Comparison of ENCODE assay signal across 11 cellular contexts in genomic region chr6:8627085-8627861, GRCh38.
DNase-seq lines count a peak whose midpoint lies in the region; ATAC-seq and TF ChIP-seq lines count a peak whose summit lies in the region.
"Had no signal": no experiment of that assay in that cellular context is flagged by ENCODE, and none has a peak within 500 bp of the region (broad histone marks: within the 10 kb centered on the region; RNA-seq: fewer than 3 reads in every experiment).

No MANE protein-coding gene starts in this region.

- H3K79me2 ChIP-seq in PC-3 (ENCODE audit: low read length): no peaks in the 10 kb centered on the region

- no peak for TF ChIP-seq POLR2A in GM18505 (IDR thresholded peaks at IDR 0.05; ENCODE audit: borderline replicate concordance, extremely low read depth, insufficient read depth, insufficient read length)

- WGBS in aorta, 2 donors: 84% methylated on average over 2 of the region's 2 CpGs

- peak; percentile 19 for DNase-seq in PC-3
- DNase-seq in kidney epithelial cell (ENCODE audit: low read depth): peak; percentile 38
- DNase-seq in NCI-H128 (lab: John Stamatoyannopoulos, UW; ENCODE audit: unreplicated experiment): no peak
- no peak for DNase-seq in aorta
- DNase-seq in NCI-H1694 treated with DMSO at 0.1 percent for 48 hours (lab: John Stamatoyannopoulos, UW): no peak
- DNase-seq: amygdala, NCI-H1436, T1000 had no signal

- no peak overlapping the region for H3K4me3 ChIP-seq in PC-3 (ENCODE audit: low read length)
- no peak overlapping the region for H3K4me3 ChIP-seq in kidney epithelial cell (ENCODE audit: low read depth, low read length)
- H3K4me3 ChIP-seq in aorta (ENCODE audit: low read length in 2 of 2): no peak overlapping the region

- H3K27me3 ChIP-seq in PC-3 (ENCODE audit: low read length) (no peaks in the 10 kb centered on the region), kidney epithelial cell (ENCODE audit: control insufficient read depth, insufficient read depth, low read length) (no peaks in the 10 kb centered on the region), aorta (ENCODE audit: control insufficient read depth in 1 of 2, insufficient read depth in 2 of 2, low read length in 1 of 2) (no peaks in the 10 kb centered on the region)

- no peaks in the 10 kb centered on the region for H4K20me1 ChIP-seq in PC-3 (ENCODE audit: low read length)

- H3K36me3 ChIP-seq in PC-3 (ENCODE audit: low read depth, low read length): no peaks in the 10 kb centered on the region
- H3K36me3 ChIP-seq in kidney epithelial cell (ENCODE audit: control insufficient read depth, insufficient read depth, low read length): no peaks in the 10 kb centered on the region
- H3K36me3 ChIP-seq in aorta (ENCODE audit: control insufficient read depth in 1 of 2, insufficient read depth in 2 of 2, low read length in 1 of 2): no peaks in the 10 kb centered on the region

- H3K9me3 ChIP-seq in PC-3 (ENCODE audit: low read length) (no peaks in the 10 kb centered on the region), aorta (ENCODE audit: control insufficient read depth, low read length) (no peaks in the 10 kb centered on the region)

- H3K27ac ChIP-seq in PC-3 (ENCODE audit: low read length) (no peak overlapping the region), aorta (ENCODE audit: low read depth in 1 of 2, low read length in 2 of 2) (no peak overlapping the region)

- H3K9ac ChIP-seq in PC-3 (ENCODE audit: low read length): no peak overlapping the region

- no peak for TF ChIP-seq CTCF in PC-3 (conservative IDR thresholded peaks at IDR 0.05; ENCODE audit: low read depth, low read length)
- no peak for TF ChIP-seq CTCF in kidney epithelial cell (IDR thresholded peaks at IDR 0.05; ENCODE audit: insufficient read depth, low read length, poor library complexity, severe bottlenecking)

- no peaks in the 10 kb centered on the region for H3K9me2 ChIP-seq in PC-3 (replicated peaks; ENCODE audit: low read length)

- no peak overlapping the region for H2AFZ ChIP-seq in PC-3 (ENCODE audit: low read length)

- intact Hi-C loops in PC-3 (cut with micrococcal nuclease): no loop called here
- intact Hi-C loops in aorta (cut with DNase I): no loop called here

- POLR2A ChIA-PET in PC-3 (lab: Charles Lee; ENCODE audit: unreplicated experiment): no interaction called here

- no peak overlapping the region for H3K4me2 ChIP-seq in PC-3 (ENCODE audit: low read length)

- no TSS peak for BruUV-seq in PC-3 (replicated peaks; lab: Mats Ljungman, UMichigan)

- ATAC-seq in GM18505 (IDR thresholded peaks at IDR 0.05; ENCODE audit: unreplicated experiment): peak; percentile 83
- ATAC-seq in HG02885 (IDR thresholded peaks at IDR 0.05; ENCODE audit: poor library complexity, unreplicated experiment): peak; percentile 91
- ATAC-seq in PC-3: no peak
- no peak for ATAC-seq in aorta (ENCODE audit: low FRiP score)
- no peak for ATAC-seq in GM19328 (IDR thresholded peaks at IDR 0.05; ENCODE audit: unreplicated experiment)

- H3K4me1 ChIP-seq in PC-3 (ENCODE audit: insufficient read depth, low read length) (no peaks in the 10 kb centered on the region), aorta (ENCODE audit: control insufficient read depth in 1 of 2, insufficient read depth in 2 of 2, low read length in 2 of 2) (no peaks in the 10 kb centered on the region)

- no peaks in the 10 kb centered on the region for H3F3A ChIP-seq in PC-3 (ENCODE audit: low read length, unreplicated experiment)

- CTCF ChIA-PET in PC-3 (lab: Charles Lee): no interaction called here

Comparison
In these comparisons a context has a peak if more than half of its experiments do, and no peak if none do; other contexts are left out.
1. ATAC-seq: peak in GM18505 (single experiment) and HG02885 (single experiment); none in PC-3 (single experiment), aorta (single experiment) and GM19328 (single experiment).
2. DNase-seq: peak in PC-3 (single experiment) and kidney epithelial cell (single experiment); none in NCI-H128 (single experiment), aorta (0 of 2) and NCI-H1694 treated with DMSO at 0.1 percent for 48 hours (single experiment).